8 cellular contexts compared by ENCODE assay signal in genomic region chr7:158829342-158830210, GRCh38. TPM values are rescaled to one million over a fixed set of nuclear protein-coding genes. Genes with fewer than 3 reads are reported as not detected.
DNase-seq lines count a peak whose midpoint lies in the region; ATAC-seq and TF ChIP-seq lines count a peak whose summit lies in the region.

A gene with protein sequence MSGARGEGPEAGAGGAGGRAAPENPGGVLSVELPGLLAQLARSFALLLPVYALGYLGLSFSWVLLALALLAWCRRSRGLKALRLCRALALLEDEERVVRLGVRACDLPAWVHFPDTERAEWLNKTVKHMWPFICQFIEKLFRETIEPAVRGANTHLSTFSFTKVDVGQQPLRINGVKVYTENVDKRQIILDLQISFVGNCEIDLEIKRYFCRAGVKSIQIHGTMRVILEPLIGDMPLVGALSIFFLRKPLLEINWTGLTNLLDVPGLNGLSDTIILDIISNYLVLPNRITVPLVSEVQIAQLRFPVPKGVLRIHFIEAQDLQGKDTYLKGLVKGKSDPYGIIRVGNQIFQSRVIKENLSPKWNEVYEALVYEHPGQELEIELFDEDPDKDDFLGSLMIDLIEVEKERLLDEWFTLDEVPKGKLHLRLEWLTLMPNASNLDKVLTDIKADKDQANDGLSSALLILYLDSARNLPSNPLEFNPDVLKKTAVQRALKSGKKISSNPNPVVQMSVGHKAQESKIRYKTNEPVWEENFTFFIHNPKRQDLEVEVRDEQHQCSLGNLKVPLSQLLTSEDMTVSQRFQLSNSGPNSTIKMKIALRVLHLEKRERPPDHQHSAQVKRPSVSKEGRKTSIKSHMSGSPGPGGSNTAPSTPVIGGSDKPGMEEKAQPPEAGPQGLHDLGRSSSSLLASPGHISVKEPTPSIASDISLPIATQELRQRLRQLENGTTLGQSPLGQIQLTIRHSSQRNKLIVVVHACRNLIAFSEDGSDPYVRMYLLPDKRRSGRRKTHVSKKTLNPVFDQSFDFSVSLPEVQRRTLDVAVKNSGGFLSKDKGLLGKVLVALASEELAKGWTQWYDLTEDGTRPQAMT (minus strand): TSS chr7:158829509. CDS start chr7:158829418, 91 bp downstream.

- H3K4me2 ChIP-seq in parathyroid adenoma (ENCODE audit: low read length) = peak within 1 kb of the TSS; percentile 85

- DNase-seq in NCI-H1048 (lab: John Stamatoyannopoulos, UW) (peak; percentile 88), SKM-1 (lab: John Stamatoyannopoulos, UW; ENCODE audit: unreplicated experiment) (peak; percentile 53), glutamatergic neuron (peak; percentile 98), tibial nerve (ENCODE audit: low spot score in 2 of 2) (peak; percentile 98)

- peak within 1 kb of the TSS; percentile 100 for H2AFZ ChIP-seq in parathyroid adenoma

- peaks cover 12% of the 10 kb centered on the region for H3K79me2 ChIP-seq in parathyroid adenoma

- peak within 1 kb of the TSS; percentile 96 for H3K27ac Mint-ChIP-seq in activated naive CD8-positive, alpha-beta T cell
- H3K27ac Mint-ChIP-seq in glutamatergic neuron (ENCODE audit: unreplicated experiment) = peak within 1 kb of the TSS; percentile 38

- no peaks in the 10 kb centered on the region for H3K27me3 Mint-ChIP-seq in activated naive CD8-positive, alpha-beta T cell
- H3K27me3 Mint-ChIP-seq in glutamatergic neuron (ENCODE audit: unreplicated experiment) = peaks cover 8% of the 10 kb centered on the region

- ATAC-seq in HG02588 (IDR thresholded peaks at IDR 0.05; ENCODE audit: unreplicated experiment) = peak; percentile 81

- H3K27ac ChIP-seq in parathyroid adenoma (peak within 1 kb of the TSS; percentile 97), tibial nerve (peak within 1 kb of the TSS; percentile 100)

- peaks cover 36% of the 10 kb centered on the region for H3K4me1 Mint-ChIP-seq in activated naive CD8-positive, alpha-beta T cell (ENCODE audit: low read depth)
- peaks cover 9% of the 10 kb centered on the region for H3K4me1 Mint-ChIP-seq in glutamatergic neuron (ENCODE audit: low read depth, unreplicated experiment)

- H3K9ac ChIP-seq in parathyroid adenoma = peak within 1 kb of the TSS; percentile 86

- peak; percentile 85 to 99 for TF ChIP-seq EP300 in tibial nerve (IDR thresholded peaks at IDR 0.05)

- H3K27me3 ChIP-seq in parathyroid adenoma (ENCODE audit: control insufficient read depth, insufficient read depth, low read length) (no peaks in the 10 kb centered on the region), tibial nerve (no peaks in the 10 kb centered on the region)

- 0% methylated on average over 35 to 93 of the region's 120 CpGs for WGBS in tibial nerve, 2 donors

- peak within 1 kb of the TSS; percentile 96 for H3K4me3 Mint-ChIP-seq in activated naive CD8-positive, alpha-beta T cell
- peak within 1 kb of the TSS; percentile 94 for H3K4me3 Mint-ChIP-seq in glutamatergic neuron (ENCODE audit: unreplicated experiment)

- H3K4me1 ChIP-seq in parathyroid adenoma = peaks cover 3% of the 10 kb centered on the region
- H3K4me1 ChIP-seq in tibial nerve = peaks cover 0 to 42% (median 11%) of the 10 kb centered on the region in 4 donors

- H3K4me3 ChIP-seq in parathyroid adenoma (ENCODE audit: low read depth, low read length) (peak within 1 kb of the TSS; percentile 92), tibial nerve (peak within 1 kb of the TSS; percentile 73 to 96 (median 89))

- H3K36me3 Mint-ChIP-seq in activated naive CD8-positive, alpha-beta T cell = peaks cover 3% of the 10 kb centered on the region
- H3K36me3 Mint-ChIP-seq in glutamatergic neuron (ENCODE audit: unreplicated experiment) = no peaks in the 10 kb centered on the region

- no peaks in the 10 kb centered on the region for H3K9me3 Mint-ChIP-seq in activated naive CD8-positive, alpha-beta T cell (ENCODE audit: low read depth)
- peaks cover 15% of the 10 kb centered on the region for H3K9me3 Mint-ChIP-seq in glutamatergic neuron (ENCODE audit: unreplicated experiment)

- TF ChIP-seq CTCF in glutamatergic neuron (IDR thresholded peaks at IDR 0.05; ENCODE audit: partially characterized antibody, unreplicated experiment) (no peak), parathyroid adenoma (IDR thresholded peaks at IDR 0.05) (peak; percentile 18), tibial nerve (IDR thresholded peaks at IDR 0.05) (peak in 4 of 5 experiments; percentile 16 to 49 (median 36))

- TF ChIP-seq POLR2A in GM10847 (IDR thresholded peaks at IDR 0.05; ENCODE audit: extremely low read depth, insufficient read length) = peak; percentile 97
- TF ChIP-seq POLR2A in tibial nerve (IDR thresholded peaks at IDR 0.05) = peak; percentile 97 to 99

- no peaks in the 10 kb centered on the region for H3K9me3 ChIP-seq in parathyroid adenoma (ENCODE audit: control insufficient read depth, low read length)
- H3K9me3 ChIP-seq in tibial nerve = no peaks in the 10 kb centered on the region

- H3K36me3 ChIP-seq in parathyroid adenoma (ENCODE audit: control insufficient read depth, insufficient read depth, low read length) (no peaks in the 10 kb centered on the region), tibial nerve (no peaks in the 10 kb centered on the region)

RNA-seq across cellular contexts. Expression of the gene that starts here (rescaled TPM):
- total RNA-seq in glutamatergic neuron (ENCODE audit: unreplicated experiment) (41.9 TPM), tibial nerve (100 to 1,000 TPM in 3 of 4 donors, 10 to 100 TPM in 1; 91.0 to 124 (median 114) TPM)

Comparison
In these comparisons a context has a peak if more than half of its experiments do, and no peak if none do; other contexts are left out.
1. Peak in every context shown above with its lines: DNase-seq, ATAC-seq, H3K4me3 ChIP-seq and H3K27ac ChIP-seq.